In the genomic region with DNA sequence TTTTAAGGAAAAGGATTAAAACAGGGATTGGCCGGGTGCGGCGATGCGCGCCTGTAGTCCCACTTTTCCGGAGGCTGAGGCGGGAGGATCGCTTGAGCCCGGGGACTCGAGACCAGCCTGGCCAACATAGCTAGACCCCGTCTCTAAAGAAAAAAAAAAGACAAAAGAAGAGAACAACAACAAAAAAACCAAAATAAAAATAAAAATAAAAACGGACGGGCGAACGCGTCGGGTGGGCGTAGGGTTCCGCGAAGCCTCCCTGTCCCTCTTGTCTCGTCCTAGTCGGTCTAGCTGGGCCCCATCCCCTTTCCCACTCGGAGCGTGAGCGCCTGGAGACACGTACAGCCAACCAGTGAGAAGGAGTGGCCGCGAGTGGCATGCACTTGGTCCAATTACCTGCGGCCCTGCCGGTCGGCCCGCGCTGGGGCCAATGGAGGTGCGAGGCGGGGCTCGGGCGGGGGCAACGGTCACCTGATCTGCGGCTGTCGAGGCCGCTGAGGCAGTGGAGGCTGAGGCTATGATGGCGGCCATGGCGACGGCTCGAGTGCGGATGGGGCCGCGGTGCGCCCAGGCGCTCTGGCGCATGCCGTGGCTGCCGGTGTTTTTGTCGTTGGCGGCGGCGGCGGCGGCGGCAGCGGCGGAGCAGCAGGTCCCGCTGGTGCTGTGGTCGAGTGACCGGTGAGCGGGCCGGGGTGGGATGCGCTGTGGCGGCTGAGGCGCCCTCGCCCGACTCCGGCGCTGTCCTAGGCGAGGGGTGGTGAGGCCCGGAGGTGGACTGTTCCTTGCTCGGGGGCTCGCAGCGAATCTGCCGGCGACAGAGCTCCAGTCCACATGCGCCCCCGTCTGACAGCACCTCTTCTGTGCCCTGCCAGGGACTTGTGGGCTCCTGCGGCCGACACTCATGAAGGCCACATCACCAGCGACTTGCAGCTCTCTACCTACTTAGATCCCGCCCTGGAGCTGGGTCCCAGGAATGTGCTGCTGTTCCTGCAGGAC, we compare ENCODE assay signal across 8 cellular contexts. TPM values are rescaled to one million over a fixed set of nuclear protein-coding genes. Genes with fewer than 3 reads are reported as not detected.
A peak's percentile ranks its signal among the peaks of the same experiment; 100 is the strongest.
DNase-seq lines count a peak whose midpoint lies in the region; ATAC-seq and TF ChIP-seq lines count a peak whose summit lies in the region.

ATP6AP1 (plus strand) TSS at position 502 of the 996 bp plus-strand sequence; CDS start at position 518, 16 bp downstream.

- TF ChIP-seq EP300 in SK-N-SH (IDR thresholded peaks at IDR 0.05; ENCODE audit: borderline replicate concordance in 1 of 2, low read depth in 1 of 2, low read length in 1 of 2), result no peak

- peaks cover 9% of the 10 kb centered on the region for H3K27me3 ChIP-seq in SK-N-SH (ENCODE audit: insufficient read depth)
- H3K27me3 ChIP-seq in testis, result no peaks in the 10 kb centered on the region

- peaks cover 22% of the 10 kb centered on the region; the same call in 1 of the 2 replicates for H3K79me2 ChIP-seq in SK-N-SH (ENCODE audit: insufficient read depth)

- CTCF ChIA-PET in HEK293T (lab: Yijun Ruan, JAX) (interaction anchor here (0.6 to 1.7 kb wide), 3 partner anchors 24 to 99 kb away, joined by 3 to 5 read pairs (median 4); no protein-coding TSS in a partner anchor), SK-N-SH (lab: Yijun Ruan, JAX) (interaction anchor here (0.7 to 1.3 kb wide), 4 partner anchors 8 to 673 kb away, joined by 3 to 4 read pairs (median 3); partner anchors contain the start of genes DNASE1L1 and RPL10)

- POLR2A ChIA-PET in HEK293T (lab: Yijun Ruan, JAX), result interaction anchor here (0.6 to 2.4 kb wide), 10 partner anchors 10 to 99 kb away, joined by 3 to 14 read pairs (median 4); partner anchors contain the start of genes FAM50A, RPL10, SLC10A3 and TAFAZZIN
- POLR2A ChIA-PET in SK-N-SH (lab: Yijun Ruan, JAX), result interaction anchor here (0.8 to 1.8 kb wide), 3 partner anchors 15 to 30 kb away, joined by 3 to 6 read pairs (median 4); partner anchors contain the start of genes FAM50A and RPL10

- ATAC-seq in omental fat pad (ENCODE audit: low FRiP score), result peak; percentile 92

- peak within 1 kb of the TSS; percentile 51; the same call in 1 of the 2 replicates for H2AFZ ChIP-seq in SK-N-SH (ENCODE audit: low read depth)

- no peaks in the 10 kb centered on the region for H4K20me1 ChIP-seq in SK-N-SH (ENCODE audit: insufficient read depth)

- peak within 1 kb of the TSS; percentile 87 for H3K27ac Mint-ChIP-seq in activated naive CD4-positive, alpha-beta T cell treated with anti-CD3 and anti-CD28 coated beads, Interleukin-2, amount 50 U/mL, for 24 hours

- peak within 1 kb of the TSS; percentile 81 for H3K4me3 Mint-ChIP-seq in activated naive CD4-positive, alpha-beta T cell treated with anti-CD3 and anti-CD28 coated beads, Interleukin-2, amount 50 U/mL, for 24 hours

- peak within 1 kb of the TSS; percentile 57; the same call in 1 of the 2 replicates for H3K9ac ChIP-seq in SK-N-SH

- H3F3A ChIP-seq in SK-N-SH (replicated peaks; ENCODE audit: insufficient read depth), result no peaks in the 10 kb centered on the region

- H3K36me3 Mint-ChIP-seq in activated naive CD4-positive, alpha-beta T cell treated with anti-CD3 and anti-CD28 coated beads, Interleukin-2, amount 50 U/mL, for 24 hours, result no peaks in the 10 kb centered on the region

- H3K9me2 ChIP-seq in SK-N-SH, result no peaks in the 10 kb centered on the region

- TF ChIP-seq POLR2A in testis (IDR thresholded peaks at IDR 0.05), result no peak

- H3K9me3 Mint-ChIP-seq in activated naive CD4-positive, alpha-beta T cell treated with anti-CD3 and anti-CD28 coated beads, Interleukin-2, amount 50 U/mL, for 24 hours, result no peaks in the 10 kb centered on the region

- H3K9me3 ChIP-seq in SK-N-SH (no peaks in the 10 kb centered on the region), testis (no peaks in the 10 kb centered on the region)

- TF ChIP-seq CTCF in SK-N-SH (IDR thresholded peaks at IDR 0.05) (peak; percentile 9; the same call in 1 of the 2 replicates), omental fat pad (IDR thresholded peaks at IDR 0.05) (no peak), testis (IDR thresholded peaks at IDR 0.05) (no peak)

- H3K4me2 ChIP-seq in SK-N-SH, result peak within 1 kb of the TSS; percentile 79

- H3K4me1 ChIP-seq in SK-N-SH (ENCODE audit: control insufficient read depth in 1 of 2, insufficient read depth in 2 of 2, low read depth in 1 of 2, low read length in 1 of 2) (peaks cover 0 to 6% of the 10 kb centered on the region in 2 experiments; a peak in 1 of 4 replicates), testis (no peaks in the 10 kb centered on the region)

- DNase-seq in GM04503 (ENCODE audit: low read depth), result peak; percentile 64
- peak; percentile 95 for DNase-seq in HEK293T (ENCODE audit: extremely low spot score)
- peak; percentile 90 for DNase-seq in MV-4-11 (lab: John Stamatoyannopoulos, UW)
- DNase-seq in SK-N-SH, result peak; percentile 91
- DNase-seq in glomerular endothelial cell (ENCODE audit: extremely low read depth, low read depth, low spot score), result peak; percentile 34
- peak; percentile 67 for DNase-seq in omental fat pad (ENCODE audit: low spot score)
- peak; percentile 93 for DNase-seq in testis

- peak within 1 kb of the TSS; percentile 56 to 70 for H3K4me3 ChIP-seq in SK-N-SH (ENCODE audit: low read depth in 2 of 2, low read length in 1 of 2)
- peak within 1 kb of the TSS; percentile 64 to 76 for H3K4me3 ChIP-seq in testis

- H3K4me1 Mint-ChIP-seq in activated naive CD4-positive, alpha-beta T cell treated with anti-CD3 and anti-CD28 coated beads, Interleukin-2, amount 50 U/mL, for 24 hours, result peaks cover 22% of the 10 kb centered on the region

- 57% methylated on average over 30 of the region's 87 CpGs for WGBS in SK-N-SH (ENCODE audit: low lambda C conversion rate)
- 11 to 13% methylated on average over 5 to 37 of the region's 87 CpGs for WGBS in testis, 2 donors

- intact Hi-C loops in testis (cut with DNase I; ENCODE audit: low total_unique reads), result no loop called here

- no peaks in the 10 kb centered on the region for H3K27me3 Mint-ChIP-seq in activated naive CD4-positive, alpha-beta T cell treated with anti-CD3 and anti-CD28 coated beads, Interleukin-2, amount 50 U/mL, for 24 hours

- peak within 1 kb of the TSS in 1 of 2 experiments; percentile 41; a peak in 1 of 4 replicates for H3K27ac ChIP-seq in SK-N-SH (ENCODE audit: low read depth in 2 of 2, low read length in 1 of 2)
- H3K27ac ChIP-seq in testis, result peak within 1 kb of the TSS; percentile 55 to 58

- peak; percentile 34 for TF ChIP-seq RAD21 in SK-N-SH (IDR thresholded peaks at IDR 0.05; ENCODE audit: low read length)

- peaks cover 0 to 6% of the 10 kb centered on the region in 2 experiments for H3K36me3 ChIP-seq in SK-N-SH (replicated peaks in 1 of 2; ENCODE audit: control insufficient read depth in 1 of 2, insufficient read depth in 2 of 2, low read length in 1 of 2)
- no peaks in the 10 kb centered on the region for H3K36me3 ChIP-seq in testis (ENCODE audit: low read depth, missing control alignments)

TF ChIP-seq in HEK293T, 16 proteins besides CTCF, POLR2A, EP300 and RAD21:
- no peak for TF ChIP-seq BHLHE40 (IDR thresholded peaks at IDR 0.05; ENCODE audit: borderline replicate concordance)
- TF ChIP-seq SUZ12 (IDR thresholded peaks at IDR 0.05), result no peak
- no peak for TF ChIP-seq HDGF (IDR thresholded peaks at IDR 0.05; ENCODE audit: borderline replicate concordance)
- TF ChIP-seq FOXK2 (IDR thresholded peaks at IDR 0.05), result no peak
- peak; percentile 85 for TF ChIP-seq L3MBTL2 (conservative IDR thresholded peaks at IDR 0.05)
- TF ChIP-seq ELF4 (IDR thresholded peaks at IDR 0.05), result no peak
- TF ChIP-seq, protein P1, sequence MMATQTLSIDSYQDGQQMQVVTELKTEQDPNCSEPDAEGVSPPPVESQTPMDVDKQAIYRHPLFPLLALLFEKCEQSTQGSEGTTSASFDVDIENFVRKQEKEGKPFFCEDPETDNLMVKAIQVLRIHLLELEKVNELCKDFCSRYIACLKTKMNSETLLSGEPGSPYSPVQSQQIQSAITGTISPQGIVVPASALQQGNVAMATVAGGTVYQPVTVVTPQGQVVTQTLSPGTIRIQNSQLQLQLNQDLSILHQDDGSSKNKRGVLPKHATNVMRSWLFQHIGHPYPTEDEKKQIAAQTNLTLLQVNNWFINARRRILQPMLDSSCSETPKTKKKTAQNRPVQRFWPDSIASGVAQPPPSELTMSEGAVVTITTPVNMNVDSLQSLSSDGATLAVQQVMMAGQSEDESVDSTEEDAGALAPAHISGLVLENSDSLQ (IDR thresholded peaks at IDR 0.05), result peak; percentile 100
- no peak for TF ChIP-seq FOXA1 (IDR thresholded peaks at IDR 0.05)
- no peak for TF ChIP-seq NFRKB (IDR thresholded peaks at IDR 0.05)
- no peak for TF ChIP-seq ARNT (IDR thresholded peaks at IDR 0.05)

TF ChIP-seq in SK-N-SH, 30 proteins besides CTCF, POLR2A, EP300 and RAD21 (continues in another document):
- TF ChIP-seq, protein P2, sequence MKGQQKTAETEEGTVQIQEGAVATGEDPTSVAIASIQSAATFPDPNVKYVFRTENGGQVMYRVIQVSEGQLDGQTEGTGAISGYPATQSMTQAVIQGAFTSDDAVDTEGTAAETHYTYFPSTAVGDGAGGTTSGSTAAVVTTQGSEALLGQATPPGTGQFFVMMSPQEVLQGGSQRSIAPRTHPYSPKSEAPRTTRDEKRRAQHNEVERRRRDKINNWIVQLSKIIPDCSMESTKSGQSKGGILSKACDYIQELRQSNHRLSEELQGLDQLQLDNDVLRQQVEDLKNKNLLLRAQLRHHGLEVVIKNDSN (IDR thresholded peaks at IDR 0.05; ENCODE audit: borderline replicate concordance, low read depth), result peak; percentile 90
- TF ChIP-seq FOSL2 (IDR thresholded peaks at IDR 0.05; ENCODE audit: borderline replicate concordance, low read depth) (no peak), MEF2A (IDR thresholded peaks at IDR 0.05; ENCODE audit: borderline replicate concordance, low read depth) (no peak), CHD2 (IDR thresholded peaks at IDR 0.05; ENCODE audit: low read length, partially characterized antibody) (peak; percentile 62), MXI1 (IDR thresholded peaks at IDR 0.05; ENCODE audit: low read depth, low read length) (peak; percentile 42; the same call in 1 of the 2 replicates), POLR2AphosphoS5 (IDR thresholded peaks at IDR 0.05; ENCODE audit: low read depth, low read length) (peak; percentile 49; the same call in 1 of the 2 replicates)
- TF ChIP-seq, protein P3, sequence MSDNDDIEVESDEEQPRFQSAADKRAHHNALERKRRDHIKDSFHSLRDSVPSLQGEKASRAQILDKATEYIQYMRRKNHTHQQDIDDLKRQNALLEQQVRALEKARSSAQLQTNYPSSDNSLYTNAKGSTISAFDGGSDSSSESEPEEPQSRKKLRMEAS (IDR thresholded peaks at IDR 0.05; ENCODE audit: low read depth), result peak; percentile 31; the same call in 1 of the 2 replicates

RNA-seq across cellular contexts. Expression of gene ATP6AP1, which starts in this region (rescaled TPM):
- polyA plus RNA-seq in SK-N-SH (2012; rRNA removed) (92.2 and 102 TPM in 2 replicates), testis (ENCODE audit: insufficient read depth, low read depth, low replicate concordance) (119 TPM)
- 55.4 and 71.2 TPM in 2 replicates for polyA plus RNA-seq in SK-N-SH (2012; cell fraction: cytosol; rRNA removed)
- 89.4 and 106 TPM in 2 replicates for polyA plus RNA-seq in SK-N-SH (2012; cell fraction: nucleus; rRNA removed)
- total RNA-seq in glomerular endothelial cell (115 and 164 TPM in 2 replicates), omental fat pad (10 to 100 TPM; 23.8 to 51.8 (median 37.2) TPM), testis (100 to 1,000 TPM in 1 of 2 donors, 10 to 100 TPM in 1; 95.1 to 158 TPM)

Comparison
In these comparisons a context has a peak if more than half of its experiments do, and no peak if none do; other contexts are left out.
1. DNase-seq: peak in every context shown above with its lines; median percentile 95 in HEK293T; 93 in testis; 91 in SK-N-SH; 90 in MV-4-11; 67 in omental fat pad; 64 in GM04503; 34 in glomerular endothelial cell.